Comparison of ENCODE assay signal across 8 cellular contexts in the genomic region with DNA sequence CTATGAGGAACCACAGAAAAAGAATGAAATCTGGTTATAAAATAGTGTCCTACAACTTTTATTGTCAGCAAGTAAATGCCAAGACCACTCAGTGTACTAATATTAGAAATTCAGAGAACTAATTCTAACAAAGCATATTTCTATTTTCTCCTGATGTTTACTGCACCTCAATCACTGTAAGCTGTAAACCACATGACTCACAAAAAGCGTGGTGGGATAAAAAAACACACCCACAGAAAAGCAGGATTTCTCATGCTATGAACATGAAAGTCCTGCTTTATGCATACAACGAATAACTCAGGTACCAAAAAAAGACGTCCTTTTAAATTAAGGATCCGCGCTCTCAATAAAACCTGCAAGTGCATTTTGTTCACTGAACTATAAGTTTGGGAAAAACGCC. TPM values are rescaled to one million over a fixed set of nuclear protein-coding genes. Genes with fewer than 3 reads are reported as not detected.
A peak's percentile ranks its signal among the peaks of the same experiment; 100 is the strongest.
DNase-seq lines count a peak whose midpoint lies in the region; ATAC-seq and TF ChIP-seq lines count a peak whose summit lies in the region.

No MANE protein-coding gene starts in this region.

- peak overlapping the region; percentile 97 for H3K4me3 ChIP-seq in GM06990 (replicated peaks; ENCODE audit: low read depth, low read length)
- H3K4me3 ChIP-seq in SJCRH30, result peak overlapping the region; percentile 79
- peak overlapping the region; percentile 74 for H3K4me3 ChIP-seq in fibroblast of mammary gland (ENCODE audit: control insufficient read depth, low read depth, low read length)

- no peaks in the 10 kb centered on the region for H3K4me1 ChIP-seq in SJCRH30

- H3K27ac ChIP-seq in SJCRH30, result no peak overlapping the region

- DNase-seq in GM06990 (ENCODE audit: extremely low read depth, insufficient read length) (no peak), SJCRH30 (no peak), fibroblast of mammary gland (ENCODE audit: low read depth) (peak; percentile 43), renal cortical epithelial cell (ENCODE audit: low read depth) (peak; percentile 37), glomerular visceral epithelial cell (ENCODE audit: extremely low spot score) (no peak), GDM1 (lab: John Stamatoyannopoulos, UW) (no peak), NCI-H128 (lab: John Stamatoyannopoulos, UW; ENCODE audit: unreplicated experiment) (no peak)

- no peak for ATAC-seq in GM19397 (IDR thresholded peaks at IDR 0.05; ENCODE audit: unreplicated experiment)

- H3K36me3 ChIP-seq in GM06990 (ENCODE audit: control insufficient read depth, insufficient read depth, low read length) (peaks cover 4% of the 10 kb centered on the region), SJCRH30 (no peaks in the 10 kb centered on the region; the same call in 1 of the 2 replicates)

- no peaks in the 10 kb centered on the region for H3K9me3 ChIP-seq in SJCRH30 (replicated peaks)

- no peaks in the 10 kb centered on the region for H3K27me3 ChIP-seq in GM06990 (replicated peaks; ENCODE audit: control insufficient read depth, insufficient read depth, low read length)
- H3K27me3 ChIP-seq in SJCRH30, result no peaks in the 10 kb centered on the region

- TF ChIP-seq CTCF in GM06990 (IDR thresholded peaks at IDR 0.05; ENCODE audit: insufficient read depth, low read length, poor library complexity, severe bottlenecking) (no peak), fibroblast of mammary gland (conservative IDR thresholded peaks at IDR 0.05; ENCODE audit: control insufficient read depth, insufficient read depth, low read depth, low read length) (no peak)

RNA-seq across cellular contexts. Expression of a gene that starts 0.8 kb away (rescaled TPM):
- 59.4 and 60.7 TPM in 2 replicates for total RNA-seq in SJCRH30 (2014; rRNA removed; shearing (Covaris generic))
- total RNA-seq in renal cortical epithelial cell, result 40.1 and 72.4 TPM in 2 replicates

RNA-seq across cellular contexts. Expression of a gene that starts 23.1 kb away (rescaled TPM):
- total RNA-seq in SJCRH30 (2014; rRNA removed; shearing (Covaris generic)), result not detected in 2 replicates
- 13.1 and 20.1 TPM in 2 replicates for total RNA-seq in renal cortical epithelial cell

RNA-seq across cellular contexts. Expression of a gene that starts 36.1 kb away (rescaled TPM):
- total RNA-seq in SJCRH30 (2014; rRNA removed; shearing (Covaris generic)), result 14.2 and 16.3 TPM in 2 replicates
- total RNA-seq in renal cortical epithelial cell, result 44.7 and 53.7 TPM in 2 replicates

RNA-seq across cellular contexts. Expression of a gene that starts 46.7 kb away (rescaled TPM):
- total RNA-seq in SJCRH30 (2014; rRNA removed; shearing (Covaris generic)), result 24.0 and 26.1 TPM in 2 replicates
- total RNA-seq in renal cortical epithelial cell, result 26.0 and 47.1 TPM in 2 replicates

Comparison
In these comparisons a context has a peak if more than half of its experiments do, and no peak if none do; other contexts are left out.
1. DNase-seq: peak in fibroblast of mammary gland (single experiment) and renal cortical epithelial cell (single experiment); none in GM06990 (single experiment), SJCRH30 (0 of 2), glomerular visceral epithelial cell (single experiment), GDM1 (single experiment) and NCI-H128 (single experiment).
2. RNA of a gene that starts 23.1 kb away (total RNA-seq): 13.1 to 20.1 TPM in renal cortical epithelial cell; not detected in SJCRH30; every median in the first group is over 10 times any median in the second.
3. Peak in every context shown above with its lines, with median percentiles within 50 percentile points of each other: H3K4me3 ChIP-seq.